11 cellular contexts compared by ENCODE assay signal in the genomic region with DNA sequence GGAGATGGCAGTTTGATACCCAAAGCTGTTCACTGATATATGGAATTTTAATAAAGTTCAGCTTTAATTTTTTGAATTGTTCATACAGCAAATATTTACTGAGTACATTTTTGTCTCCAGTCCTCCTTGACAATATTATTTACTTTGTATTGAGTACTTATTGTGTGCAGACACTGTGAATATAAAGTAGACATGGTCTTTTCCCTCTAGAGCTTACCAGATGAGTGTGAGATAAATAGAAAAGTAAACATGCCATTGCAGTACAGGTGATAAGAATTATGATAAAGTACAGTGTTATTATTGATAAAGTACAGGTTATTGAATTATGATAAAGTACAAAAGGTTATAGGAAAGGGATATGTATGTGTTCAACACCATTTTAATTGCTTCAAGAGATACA. TPM values are rescaled to one million over a fixed set of nuclear protein-coding genes. Genes with fewer than 3 reads are reported as not detected.
DNase-seq lines count a peak whose midpoint lies in the region; ATAC-seq and TF ChIP-seq lines count a peak whose summit lies in the region.
"Had no signal": no experiment of that assay in that cellular context is flagged by ENCODE, and none has a peak within 500 bp of the region (broad histone marks: within the 10 kb centered on the region; RNA-seq: fewer than 3 reads in every experiment).

No MANE protein-coding gene starts in this region.

- peaks cover 45% of the 10 kb centered on the region for H3K36me3 Mint-ChIP-seq in CD4-positive, alpha-beta T cell (ENCODE audit: low read depth)
- peaks cover 68% of the 10 kb centered on the region for H3K36me3 Mint-ChIP-seq in activated T-helper 17 cell treated with anti-CD3 and anti-CD28 coated beads, Interleukin-2, amount 50 U/mL, for 72 hours (ENCODE audit: low read depth)
- H3K36me3 Mint-ChIP-seq in glutamatergic neuron (ENCODE audit: unreplicated experiment): no peaks in the 10 kb centered on the region

- H2AFZ ChIP-seq in mesenchymal stem cell (ENCODE audit: low read depth, low read length): no peak overlapping the region

- peak overlapping the region; percentile 96 for H3K9ac ChIP-seq in mesenchymal stem cell (ENCODE audit: low read length)

- TF ChIP-seq CTCF in CD4-positive, alpha-beta T cell (IDR thresholded peaks at IDR 0.05): no peak
- TF ChIP-seq CTCF in HFF-Myc (IDR thresholded peaks at IDR 0.05; ENCODE audit: low read depth, low read length, missing control alignments) (no peak), omental fat pad (IDR thresholded peaks at IDR 0.05) (no peak), glutamatergic neuron (IDR thresholded peaks at IDR 0.05; ENCODE audit: partially characterized antibody, unreplicated experiment) (no peak)

- H2BK15ac ChIP-seq in mesenchymal stem cell (ENCODE audit: low read depth, poor library complexity, severe bottlenecking): no peak overlapping the region

- H2BK5ac ChIP-seq in mesenchymal stem cell (ENCODE audit: low read depth, low read length, poor library complexity, severe bottlenecking): no peak overlapping the region

- H3K4me1 ChIP-seq in mesenchymal stem cell (ENCODE audit: control insufficient read depth, insufficient read depth, low read depth, low read length): no peaks in the 10 kb centered on the region

- no peak for ATAC-seq in CD4-positive, alpha-beta T cell (ENCODE audit: poor library complexity)
- no peak for ATAC-seq in activated T-helper 17 cell treated with anti-CD3 and anti-CD28 coated beads, Interleukin-2, amount 50 U/mL, for 72 hours (replicated peaks)
- no peak for ATAC-seq in omental fat pad (ENCODE audit: low FRiP score)

- no peak overlapping the region for H3K14ac ChIP-seq in mesenchymal stem cell (ENCODE audit: low read length in 2 of 2)

- no peaks in the 10 kb centered on the region for H3K27me3 ChIP-seq in CD4-positive, alpha-beta T cell (ENCODE audit: control insufficient read depth, insufficient read depth, low read length)
- H3K27me3 ChIP-seq in mesenchymal stem cell (ENCODE audit: control insufficient read depth in 1 of 2, insufficient read depth in 1 of 2, low read length in 2 of 2): no peaks in the 10 kb centered on the region
- H3K27me3 ChIP-seq: upper lobe of left lung had no signal

- H3K27me3 Mint-ChIP-seq in CD4-positive, alpha-beta T cell: no peaks in the 10 kb centered on the region
- no peaks in the 10 kb centered on the region for H3K27me3 Mint-ChIP-seq in activated T-helper 17 cell treated with anti-CD3 and anti-CD28 coated beads, Interleukin-2, amount 50 U/mL, for 72 hours
- H3K27me3 Mint-ChIP-seq in glutamatergic neuron (ENCODE audit: unreplicated experiment): no peaks in the 10 kb centered on the region

- no peak overlapping the region for H3K4ac ChIP-seq in mesenchymal stem cell (ENCODE audit: low read depth in 1 of 2, low read length in 2 of 2)

- intact Hi-C loops in CD4-positive, alpha-beta T cell (cut with DNase I, micrococcal nuclease): loop anchor here in 1 of 2 experiments (5.0 kb wide), 4 partner anchors 55 to 1825 kb away; a partner anchor contains a TSS

- no peak overlapping the region for H3K4me2 ChIP-seq in mesenchymal stem cell (ENCODE audit: low read length, poor library complexity, severe bottlenecking)

- peaks cover 0 to 13% of the 10 kb centered on the region in 2 experiments for H3K36me3 ChIP-seq in mesenchymal stem cell (ENCODE audit: control insufficient read depth in 1 of 2, insufficient read depth in 2 of 2, low read depth in 1 of 2, low read length in 2 of 2)

- no peak overlapping the region for H2AK5ac ChIP-seq in mesenchymal stem cell (ENCODE audit: low read length, severe bottlenecking)

- peaks cover 76% of the 10 kb centered on the region for H3K4me1 Mint-ChIP-seq in CD4-positive, alpha-beta T cell (ENCODE audit: low read depth)
- peaks cover 30% of the 10 kb centered on the region for H3K4me1 Mint-ChIP-seq in activated T-helper 17 cell treated with anti-CD3 and anti-CD28 coated beads, Interleukin-2, amount 50 U/mL, for 72 hours
- H3K4me1 Mint-ChIP-seq in glutamatergic neuron (ENCODE audit: low read depth, unreplicated experiment): peaks cover 6% of the 10 kb centered on the region

- H3K4me3 Mint-ChIP-seq in CD4-positive, alpha-beta T cell: peak overlapping the region; percentile 69
- peak overlapping the region; percentile 90 for H3K4me3 Mint-ChIP-seq in activated T-helper 17 cell treated with anti-CD3 and anti-CD28 coated beads, Interleukin-2, amount 50 U/mL, for 72 hours
- no peak overlapping the region for H3K4me3 Mint-ChIP-seq in glutamatergic neuron (ENCODE audit: unreplicated experiment)

- H4K91ac ChIP-seq in mesenchymal stem cell (ENCODE audit: low read length): no peak overlapping the region

- H2BK12ac ChIP-seq in mesenchymal stem cell (ENCODE audit: low read length in 2 of 2): no peak overlapping the region

- no peak overlapping the region for H3K27ac Mint-ChIP-seq in CD4-positive, alpha-beta T cell
- H3K27ac Mint-ChIP-seq in activated T-helper 17 cell treated with anti-CD3 and anti-CD28 coated beads, Interleukin-2, amount 50 U/mL, for 72 hours: no peak overlapping the region
- no peak overlapping the region for H3K27ac Mint-ChIP-seq in glutamatergic neuron (ENCODE audit: unreplicated experiment)

- no peak overlapping the region for H4K8ac ChIP-seq in mesenchymal stem cell (ENCODE audit: low read length)

- no peak overlapping the region for H2BK120ac ChIP-seq in mesenchymal stem cell (ENCODE audit: low read depth, low read length)

- CTCF ChIA-PET in CD4-positive, alpha-beta T cell (lab: Charles Lee): interaction anchor here (1.2 kb wide), 1 partner anchor 19 kb away, joined by 3 read pairs; no protein-coding TSS in a partner anchor

- H3K4me3 ChIP-seq in HFF-Myc (replicated peaks; ENCODE audit: low read depth, low read length): peak overlapping the region; percentile 82; the same call in 1 of the 2 replicates
- peak overlapping the region in 1 of 2 experiments; percentile 94 for H3K4me3 ChIP-seq in mesenchymal stem cell (ENCODE audit: insufficient read depth in 1 of 2, low read depth in 1 of 2, low read length in 2 of 2)

- POLR2A ChIA-PET in CD4-positive, alpha-beta T cell (lab: Charles Lee): no interaction called here

- no peak overlapping the region for H3K18ac ChIP-seq in mesenchymal stem cell (ENCODE audit: low read depth in 1 of 2, low read length in 2 of 2)

- DNase-seq in CD4-positive, alpha-beta T cell: no peak
- DNase-seq in HFF-Myc (ENCODE audit: extremely low read depth, low read depth): no peak
- DNase-seq in mesenchymal stem cell: no peak
- no peak for DNase-seq in H4 (ENCODE audit: low spot score)
- DNase-seq in omental fat pad (ENCODE audit: low spot score): no peak
- no peak for DNase-seq in glutamatergic neuron
- no peak for DNase-seq in caudate nucleus (lab: John Stamatoyannopoulos, UW)
- DNase-seq: NCI-H187 treated with DMSO at 0.1 percent for 48 hours, OCI-M1, upper lobe of left lung had no signal

- H3K27ac ChIP-seq in CD4-positive, alpha-beta T cell (ENCODE audit: low read depth, low read length): no peak overlapping the region
- H3K27ac ChIP-seq in mesenchymal stem cell (ENCODE audit: low read length, poor library complexity, severe bottlenecking) (no peak overlapping the region), caudate nucleus (ENCODE audit: low read depth, low read length) (no peak overlapping the region)

- peaks cover 6% of the 10 kb centered on the region for H3K79me1 ChIP-seq in mesenchymal stem cell (replicated peaks; ENCODE audit: low read length, poor library complexity, severe bottlenecking)

- H3K9me3 ChIP-seq in CD4-positive, alpha-beta T cell (ENCODE audit: control insufficient read depth, low read length): no peaks in the 10 kb centered on the region
- H3K9me3 ChIP-seq in mesenchymal stem cell (ENCODE audit: control insufficient read depth, low read length): no peaks in the 10 kb centered on the region
- H3K9me3 ChIP-seq: upper lobe of left lung had no signal

- H3K23ac ChIP-seq in mesenchymal stem cell (ENCODE audit: low read length in 2 of 2): no peak overlapping the region

- no peaks in the 10 kb centered on the region for H3K9me3 Mint-ChIP-seq in CD4-positive, alpha-beta T cell
- no peaks in the 10 kb centered on the region for H3K9me3 Mint-ChIP-seq in activated T-helper 17 cell treated with anti-CD3 and anti-CD28 coated beads, Interleukin-2, amount 50 U/mL, for 72 hours
- H3K9me3 Mint-ChIP-seq in glutamatergic neuron (ENCODE audit: unreplicated experiment): peaks cover 7% of the 10 kb centered on the region

RNA-seq across cellular contexts. Expression of a gene that starts 2.1 kb away (rescaled TPM):
- total RNA-seq in CD4-positive, alpha-beta T cell: 10 to 100 TPM; 35.4 to 39.2 TPM
- 10 to 100 TPM; 41.8 to 61.6 TPM for total RNA-seq in activated T-helper 17 cell treated with anti-CD3 and anti-CD28 coated beads, Interleukin-2, amount 50 U/mL, for 72 hours
- polyA plus RNA-seq in mesenchymal stem cell (2013, experiment 1 of 2): 22.0 TPM
- 22.1 TPM for polyA plus RNA-seq in mesenchymal stem cell (2013, experiment 2 of 2)
- total RNA-seq in H4 (2014; rRNA removed; shearing (Covaris generic)): 28.7 and 35.0 TPM in 2 replicates
- total RNA-seq in omental fat pad (10 to 100 TPM; 22.6 to 41.8 (median 27.2) TPM), glutamatergic neuron (ENCODE audit: unreplicated experiment) (43.0 TPM)

RNA-seq across cellular contexts. Expression of a gene that starts 2.6 kb away (rescaled TPM):
- total RNA-seq in CD4-positive, alpha-beta T cell: 10 to 100 TPM; 26.6 to 27.9 TPM
- total RNA-seq in activated T-helper 17 cell treated with anti-CD3 and anti-CD28 coated beads, Interleukin-2, amount 50 U/mL, for 72 hours: 10 to 100 TPM; 10.7 to 20.2 TPM
- polyA plus RNA-seq in mesenchymal stem cell (2013, experiment 1 of 2): 14.3 TPM
- 14.1 TPM for polyA plus RNA-seq in mesenchymal stem cell (2013, experiment 2 of 2)
- total RNA-seq in H4 (2014; rRNA removed; shearing (Covaris generic)): 10.4 and 11.8 TPM in 2 replicates
- 10 to 100 TPM; 25.7 to 41.3 (median 35.8) TPM for total RNA-seq in omental fat pad
- total RNA-seq in glutamatergic neuron (ENCODE audit: unreplicated experiment): 9.4 TPM

RNA-seq across cellular contexts. Expression of a gene that starts 60.0 kb away (rescaled TPM):
- total RNA-seq in CD4-positive, alpha-beta T cell: 10 to 100 TPM; 25.5 to 27.4 TPM
- total RNA-seq in activated T-helper 17 cell treated with anti-CD3 and anti-CD28 coated beads, Interleukin-2, amount 50 U/mL, for 72 hours: 10 to 100 TPM; 15.6 to 35.5 TPM
- 19.7 TPM for polyA plus RNA-seq in mesenchymal stem cell (2013, experiment 1 of 2)
- polyA plus RNA-seq in mesenchymal stem cell (2013, experiment 2 of 2): 21.0 TPM
- 11.5 and 13.6 TPM in 2 replicates for total RNA-seq in H4 (2014; rRNA removed; shearing (Covaris generic))
- total RNA-seq in omental fat pad: 10 to 100 TPM; 25.6 to 46.0 (median 32.0) TPM
- 8.4 TPM for total RNA-seq in glutamatergic neuron (ENCODE audit: unreplicated experiment)
